ENCODE assay signal across 1 cellular context in the genomic region with DNA sequence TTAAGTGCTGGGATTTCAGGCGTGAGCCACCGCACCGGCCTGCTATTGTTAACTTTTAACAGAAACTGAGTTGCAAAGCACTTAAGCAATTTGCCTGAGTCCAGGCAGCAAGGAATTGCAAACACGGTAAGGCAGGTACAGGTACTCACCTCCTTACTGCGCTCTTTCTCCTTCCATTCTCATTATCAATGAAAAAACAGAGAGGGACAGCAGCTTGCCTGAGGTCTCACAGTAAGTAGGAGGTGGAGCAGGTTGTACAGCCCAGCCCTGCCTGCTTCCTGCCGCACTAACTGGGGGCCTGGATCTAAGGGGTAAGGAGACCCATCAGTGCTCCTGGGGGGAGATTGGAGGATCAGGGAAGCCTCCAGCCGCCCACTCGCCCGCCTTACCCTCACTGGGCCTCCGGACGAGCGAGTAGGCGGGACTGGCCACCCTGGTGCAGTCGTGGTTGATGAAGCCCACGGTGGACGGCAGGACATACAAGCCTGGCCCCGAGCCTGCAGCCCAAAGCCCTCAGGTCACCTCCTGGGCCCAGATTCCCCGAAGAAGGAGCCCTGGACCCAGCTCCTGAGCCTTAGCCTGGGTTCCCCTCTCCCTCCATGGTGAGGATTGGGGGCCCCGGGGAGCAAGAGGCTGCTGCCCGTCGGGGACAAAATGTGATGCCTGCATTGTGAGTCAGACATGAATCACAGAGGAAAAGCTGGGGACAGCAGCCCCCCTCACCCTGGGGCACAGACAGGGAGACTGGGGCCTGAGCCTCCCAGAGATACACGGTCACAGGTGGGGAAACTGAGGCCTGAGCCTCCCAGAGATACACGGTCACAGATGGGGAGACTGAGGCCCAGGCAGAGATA.
TF ChIP-seq lines count a peak whose summit lies in the region.

No MANE protein-coding gene starts in this region.

TF ChIP-seq in HCT116, 20 proteins besides CTCF, POLR2A, EP300 and RAD21 (continued from another document):
- TF ChIP-seq, protein P1, sequence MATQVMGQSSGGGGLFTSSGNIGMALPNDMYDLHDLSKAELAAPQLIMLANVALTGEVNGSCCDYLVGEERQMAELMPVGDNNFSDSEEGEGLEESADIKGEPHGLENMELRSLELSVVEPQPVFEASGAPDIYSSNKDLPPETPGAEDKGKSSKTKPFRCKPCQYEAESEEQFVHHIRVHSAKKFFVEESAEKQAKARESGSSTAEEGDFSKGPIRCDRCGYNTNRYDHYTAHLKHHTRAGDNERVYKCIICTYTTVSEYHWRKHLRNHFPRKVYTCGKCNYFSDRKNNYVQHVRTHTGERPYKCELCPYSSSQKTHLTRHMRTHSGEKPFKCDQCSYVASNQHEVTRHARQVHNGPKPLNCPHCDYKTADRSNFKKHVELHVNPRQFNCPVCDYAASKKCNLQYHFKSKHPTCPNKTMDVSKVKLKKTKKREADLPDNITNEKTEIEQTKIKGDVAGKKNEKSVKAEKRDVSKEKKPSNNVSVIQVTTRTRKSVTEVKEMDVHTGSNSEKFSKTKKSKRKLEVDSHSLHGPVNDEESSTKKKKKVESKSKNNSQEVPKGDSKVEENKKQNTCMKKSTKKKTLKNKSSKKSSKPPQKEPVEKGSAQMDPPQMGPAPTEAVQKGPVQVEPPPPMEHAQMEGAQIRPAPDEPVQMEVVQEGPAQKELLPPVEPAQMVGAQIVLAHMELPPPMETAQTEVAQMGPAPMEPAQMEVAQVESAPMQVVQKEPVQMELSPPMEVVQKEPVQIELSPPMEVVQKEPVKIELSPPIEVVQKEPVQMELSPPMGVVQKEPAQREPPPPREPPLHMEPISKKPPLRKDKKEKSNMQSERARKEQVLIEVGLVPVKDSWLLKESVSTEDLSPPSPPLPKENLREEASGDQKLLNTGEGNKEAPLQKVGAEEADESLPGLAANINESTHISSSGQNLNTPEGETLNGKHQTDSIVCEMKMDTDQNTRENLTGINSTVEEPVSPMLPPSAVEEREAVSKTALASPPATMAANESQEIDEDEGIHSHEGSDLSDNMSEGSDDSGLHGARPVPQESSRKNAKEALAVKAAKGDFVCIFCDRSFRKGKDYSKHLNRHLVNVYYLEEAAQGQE (IDR thresholded peaks at IDR 0.05; ENCODE audit: low read depth), result no peak
- TF ChIP-seq, protein P2, sequence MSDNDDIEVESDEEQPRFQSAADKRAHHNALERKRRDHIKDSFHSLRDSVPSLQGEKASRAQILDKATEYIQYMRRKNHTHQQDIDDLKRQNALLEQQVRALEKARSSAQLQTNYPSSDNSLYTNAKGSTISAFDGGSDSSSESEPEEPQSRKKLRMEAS (IDR thresholded peaks at IDR 0.05), result no peak
- TF ChIP-seq ZFX (IDR thresholded peaks at IDR 0.05) (no peak), POLR2AphosphoS5 (IDR thresholded peaks at IDR 0.05; ENCODE audit: low read depth, low read length) (no peak), SIN3A (IDR thresholded peaks at IDR 0.05; ENCODE audit: low read depth) (no peak), EZH2 (IDR thresholded peaks at IDR 0.05) (no peak), TCF7L2 (IDR thresholded peaks at IDR 0.05; ENCODE audit: borderline replicate concordance, extremely low read depth, insufficient read depth, insufficient read length) (no peak), ELF1 (IDR thresholded peaks at IDR 0.05; ENCODE audit: borderline replicate concordance, low read depth) (no peak), FOSL1 (IDR thresholded peaks at IDR 0.05; ENCODE audit: low read depth) (no peak), CBX3 (IDR thresholded peaks at IDR 0.05; ENCODE audit: low read depth) (no peak), CEBPB (IDR thresholded peaks at IDR 0.05; ENCODE audit: low read depth) (no peak), EGR1 (IDR thresholded peaks at IDR 0.05; ENCODE audit: low read depth) (no peak), EZH2phosphoT487 (IDR thresholded peaks at IDR 0.05; ENCODE audit: borderline replicate concordance) (no peak), ZNF274 (IDR thresholded peaks at IDR 0.05; ENCODE audit: low read depth, low read length) (no peak), JUND (IDR thresholded peaks at IDR 0.05) (no peak), YY1 (IDR thresholded peaks at IDR 0.05; ENCODE audit: extremely low read depth, insufficient replicate concordance, low read depth, low read length) (no peak)
- TF ChIP-seq, protein P3, sequence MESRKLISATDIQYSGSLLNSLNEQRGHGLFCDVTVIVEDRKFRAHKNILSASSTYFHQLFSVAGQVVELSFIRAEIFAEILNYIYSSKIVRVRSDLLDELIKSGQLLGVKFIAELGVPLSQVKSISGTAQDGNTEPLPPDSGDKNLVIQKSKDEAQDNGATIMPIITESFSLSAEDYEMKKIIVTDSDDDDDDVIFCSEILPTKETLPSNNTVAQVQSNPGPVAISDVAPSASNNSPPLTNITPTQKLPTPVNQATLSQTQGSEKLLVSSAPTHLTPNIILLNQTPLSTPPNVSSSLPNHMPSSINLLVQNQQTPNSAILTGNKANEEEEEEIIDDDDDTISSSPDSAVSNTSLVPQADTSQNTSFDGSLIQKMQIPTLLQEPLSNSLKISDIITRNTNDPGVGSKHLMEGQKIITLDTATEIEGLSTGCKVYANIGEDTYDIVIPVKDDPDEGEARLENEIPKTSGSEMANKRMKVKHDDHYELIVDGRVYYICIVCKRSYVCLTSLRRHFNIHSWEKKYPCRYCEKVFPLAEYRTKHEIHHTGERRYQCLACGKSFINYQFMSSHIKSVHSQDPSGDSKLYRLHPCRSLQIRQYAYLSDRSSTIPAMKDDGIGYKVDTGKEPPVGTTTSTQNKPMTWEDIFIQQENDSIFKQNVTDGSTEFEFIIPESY (IDR thresholded peaks at IDR 0.05; ENCODE audit: extremely low read depth, insufficient replicate concordance, low read length), result no peak
- TF ChIP-seq, protein P4, sequence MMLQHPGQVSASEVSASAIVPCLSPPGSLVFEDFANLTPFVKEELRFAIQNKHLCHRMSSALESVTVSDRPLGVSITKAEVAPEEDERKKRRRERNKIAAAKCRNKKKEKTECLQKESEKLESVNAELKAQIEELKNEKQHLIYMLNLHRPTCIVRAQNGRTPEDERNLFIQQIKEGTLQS (IDR thresholded peaks at IDR 0.05), result no peak
